11 cellular contexts compared by ENCODE assay signal in the genomic region with DNA sequence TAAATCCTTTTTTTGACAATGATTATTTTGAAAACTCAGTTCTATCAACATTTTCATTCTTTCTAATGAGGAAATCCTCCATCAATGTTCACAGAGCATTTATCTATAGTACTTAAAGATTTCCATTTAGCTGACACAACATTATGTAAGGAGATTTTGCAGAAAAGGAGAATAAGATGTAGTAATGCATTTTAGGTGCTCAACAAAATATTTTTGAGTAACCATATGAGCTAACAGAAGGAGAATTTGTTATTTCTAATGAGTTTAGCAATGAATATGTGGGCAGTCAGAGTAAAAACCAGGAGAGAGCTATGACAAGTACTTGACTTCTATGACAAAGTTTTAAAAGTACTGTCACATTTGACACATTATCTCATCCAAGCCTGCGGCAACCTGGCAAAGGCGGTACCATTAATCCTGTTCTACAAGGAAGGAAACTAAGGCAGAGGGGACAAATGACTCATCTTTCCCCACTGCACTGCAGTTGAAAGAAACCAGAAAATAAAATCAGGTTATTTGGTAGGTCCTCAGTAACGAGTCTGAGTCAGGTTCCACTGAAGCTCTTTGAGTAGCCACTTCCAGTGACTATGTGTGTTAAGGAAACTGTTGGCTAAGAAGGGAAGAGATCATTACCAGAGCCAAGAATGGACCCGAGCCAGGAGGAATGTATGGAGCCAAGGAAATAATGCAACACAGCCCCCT.
DNase-seq lines count a peak whose midpoint lies in the region; ATAC-seq and TF ChIP-seq lines count a peak whose summit lies in the region.
"Had no signal": no experiment of that assay in that cellular context is flagged by ENCODE, and none has a peak within 500 bp of the region (broad histone marks: within the 10 kb centered on the region; RNA-seq: fewer than 3 reads in every experiment).

No MANE protein-coding gene starts in this region.

- intact Hi-C loops in MCF 10A (cut with micrococcal nuclease): loop anchor here (10.0 kb wide), 1 partner anchor 731 kb away; no protein-coding TSS in a partner anchor
- intact Hi-C loops in mammary epithelial cell (cut with micrococcal nuclease): no loop called here
- intact Hi-C loops in thyroid gland (cut with DNase I): loop anchor here (10.0 kb wide), 1 partner anchor 71 kb away; no protein-coding TSS in a partner anchor

- H3K4me3 ChIP-seq in mammary epithelial cell (replicated peaks in 1 of 3; ENCODE audit: insufficient read depth in 1 of 3, low read depth in 2 of 3, low read length in 3 of 3) (no peak overlapping the region), thyroid gland (replicated peaks in 1 of 3) (no peak overlapping the region)

- 73% methylated on average over 4 of the region's 4 CpGs for WGBS in mammary epithelial cell (ENCODE audit: low coverage, missing lambda C conversion rate)
- 53 to 55% methylated on average over 4 of the region's 4 CpGs for WGBS in thyroid gland, 2 donors

- TF ChIP-seq CTCF in MCF 10A (IDR thresholded peaks at IDR 0.05; ENCODE audit: unreplicated experiment) (no peak), mammary epithelial cell (conservative IDR thresholded peaks at IDR 0.05 in 1 of 2, IDR thresholded peaks at IDR 0.05 in 1 of 2; ENCODE audit: extremely low read depth in 1 of 2, insufficient read depth in 1 of 2, low read depth in 1 of 2, low read length in 2 of 2) (no peak), thyroid gland (IDR thresholded peaks at IDR 0.05) (no peak)

- ATAC-seq in activated naive CD4-positive, alpha-beta T cell treated with anti-CD3 and anti-CD28 coated beads, Interleukin-2, amount 50 U/mL, for 72 hours: peak; percentile 81 to 91
- ATAC-seq in stimulated activated naive CD8-positive, alpha-beta T cell treated with anti-CD3 and anti-CD28 coated beads, Interleukin-15, amount 100 ng/mL, for 72 hours: peak; percentile 66

- H3K27ac Mint-ChIP-seq in MCF 10A (ENCODE audit: low read depth, unreplicated experiment): no peak overlapping the region
- H3K27ac Mint-ChIP-seq in activated naive CD4-positive, alpha-beta T cell treated with anti-CD3 and anti-CD28 coated beads, Interleukin-2, amount 50 U/mL, for 72 hours: peak overlapping the region; percentile 15 to 43
- no peak overlapping the region for H3K27ac Mint-ChIP-seq in stimulated activated naive CD8-positive, alpha-beta T cell treated with anti-CD3 and anti-CD28 coated beads, Interleukin-15, amount 100 ng/mL, for 72 hours
- H3K27ac Mint-ChIP-seq: B cell had no signal

- H3K4me1 ChIP-seq in mammary epithelial cell (ENCODE audit: insufficient read depth, low read length): peaks cover 2% of the 10 kb centered on the region
- H3K4me1 ChIP-seq in thyroid gland: peaks cover 20 to 41% of the 10 kb centered on the region in 2 donors

- no peaks in the 10 kb centered on the region for H3K27me3 ChIP-seq in mammary epithelial cell (ENCODE audit: insufficient read depth, low read length)
- H3K27me3 ChIP-seq in thyroid gland: no peaks in the 10 kb centered on the region

- H3K27ac ChIP-seq in mammary epithelial cell (ENCODE audit: insufficient read depth, low read depth, low read length) (no peak overlapping the region), thyroid gland (no peak overlapping the region)

- peaks cover 95% of the 10 kb centered on the region for H3K79me2 ChIP-seq in mammary epithelial cell (ENCODE audit: insufficient read depth, low read length)

- CTCF ChIA-PET in MCF 10A (lab: Yijun Ruan, JAX) (interaction anchor here (0.6 to 2.8 kb wide), 8 partner anchors 10 to 659 kb away, joined by 3 to 14 read pairs (median 4); no protein-coding TSS in a partner anchor), mammary epithelial cell (lab: Charles Lee; ENCODE audit: low non-redundant PET) (no interaction called here)

- H3K9me3 ChIP-seq in mammary epithelial cell (replicated peaks; ENCODE audit: insufficient read depth, low read length): no peaks in the 10 kb centered on the region
- H3K9me3 ChIP-seq in thyroid gland: no peaks in the 10 kb centered on the region

- POLR2A ChIA-PET in MCF 10A (lab: Yijun Ruan, JAX): interaction anchor here (0.6 kb wide), 1 partner anchor 24 kb away, joined by 5 read pairs; no protein-coding TSS in a partner anchor

- in situ Hi-C loops in mammary epithelial cell (cut with MboI; ENCODE audit: low sequenced_read_pairs in 2 of 2): no loop called here

- H4K20me1 ChIP-seq in mammary epithelial cell (ENCODE audit: insufficient read depth, low read length): no peaks in the 10 kb centered on the region

- peaks cover 51% of the 10 kb centered on the region for H3K4me1 Mint-ChIP-seq in MCF 10A (ENCODE audit: insufficient read depth, unreplicated experiment)
- H3K4me1 Mint-ChIP-seq in stimulated activated naive CD8-positive, alpha-beta T cell treated with anti-CD3 and anti-CD28 coated beads, Interleukin-15, amount 100 ng/mL, for 72 hours: peaks cover 92% of the 10 kb centered on the region

- no peaks in the 10 kb centered on the region for H3K9me3 Mint-ChIP-seq in MCF 10A (ENCODE audit: unreplicated experiment)
- H3K9me3 Mint-ChIP-seq in activated naive CD4-positive, alpha-beta T cell treated with anti-CD3 and anti-CD28 coated beads, Interleukin-2, amount 50 U/mL, for 72 hours: no peaks in the 10 kb centered on the region
- no peaks in the 10 kb centered on the region for H3K9me3 Mint-ChIP-seq in stimulated activated naive CD8-positive, alpha-beta T cell treated with anti-CD3 and anti-CD28 coated beads, Interleukin-15, amount 100 ng/mL, for 72 hours
- H3K9me3 Mint-ChIP-seq: neural crest cell had no signal

- no peak overlapping the region for H3K9ac ChIP-seq in mammary epithelial cell (ENCODE audit: insufficient read depth, low read length)

- peaks cover 6% of the 10 kb centered on the region for H3K36me3 Mint-ChIP-seq in MCF 10A (ENCODE audit: insufficient read depth, unreplicated experiment)
- peaks cover 0 to 8% of the 10 kb centered on the region in 2 donors for H3K36me3 Mint-ChIP-seq in activated naive CD4-positive, alpha-beta T cell treated with anti-CD3 and anti-CD28 coated beads, Interleukin-2, amount 50 U/mL, for 72 hours

- no peak for TF ChIP-seq POLR2A in thyroid gland (IDR thresholded peaks at IDR 0.05)

- H3K4me3 Mint-ChIP-seq in MCF 10A (ENCODE audit: unreplicated experiment): no peak overlapping the region
- peak overlapping the region in 1 of 2 donors; percentile 36 for H3K4me3 Mint-ChIP-seq in stimulated activated naive CD8-positive, alpha-beta T cell treated with anti-CD3 and anti-CD28 coated beads, Interleukin-15, amount 100 ng/mL, for 72 hours
- H3K4me3 Mint-ChIP-seq: B cell, neural crest cell had no signal

- DNase-seq in MCF 10A (ENCODE audit: unreplicated experiment) (peak; percentile 76), mammary epithelial cell (no peak), glomerular endothelial cell (ENCODE audit: extremely low read depth, low read depth, low spot score) (peak; percentile 57), thyroid gland (no peak), SK-N-DZ (ENCODE audit: low spot score) (no peak), amygdala (lab: John Stamatoyannopoulos, UW) (no peak)
- no peak for DNase-seq in activated naive CD4-positive, alpha-beta T cell treated with anti-CD3 and anti-CD28 coated beads, Interleukin-2, amount 50 U/mL, for 72 hours (ENCODE audit: low spot score in 2 of 2)
- peak in 1 of 2 donors; percentile 18 for DNase-seq in stimulated activated naive CD8-positive, alpha-beta T cell treated with anti-CD3 and anti-CD28 coated beads, Interleukin-15, amount 100 ng/mL, for 72 hours
- DNase-seq: T1000 had no signal

- H3K36me3 ChIP-seq in mammary epithelial cell (ENCODE audit: insufficient read depth, low read length) (no peaks in the 10 kb centered on the region), thyroid gland (no peaks in the 10 kb centered on the region)

- H3K4me2 ChIP-seq in mammary epithelial cell (ENCODE audit: insufficient read depth, low read depth, low read length): no peak overlapping the region

- BruUV-seq in MCF 10A (replicated peaks; lab: Mats Ljungman, UMichigan) (no TSS peak), mammary epithelial cell (replicated peaks; lab: Mats Ljungman, UMichigan) (no TSS peak)

- H3K27me3 Mint-ChIP-seq in MCF 10A (ENCODE audit: insufficient read depth, unreplicated experiment): no peaks in the 10 kb centered on the region
- H3K27me3 Mint-ChIP-seq in stimulated activated naive CD8-positive, alpha-beta T cell treated with anti-CD3 and anti-CD28 coated beads, Interleukin-15, amount 100 ng/mL, for 72 hours: no peaks in the 10 kb centered on the region
- H3K27me3 Mint-ChIP-seq: B cell had no signal

- H2AFZ ChIP-seq in mammary epithelial cell (ENCODE audit: low read depth, low read length): no peak overlapping the region

- dilution Hi-C loops in mammary epithelial cell (cut with HindIII; ENCODE audit: low sequenced_read_pairs): no loop called here

Comparison
In these comparisons a context has a peak if more than half of its experiments do, and no peak if none do; other contexts are left out.
1. DNase-seq: peak in MCF 10A (single experiment) and glomerular endothelial cell (single experiment); none in mammary epithelial cell (single experiment), activated naive CD4-positive, alpha-beta T cell treated with anti-CD3 and anti-CD28 coated beads, Interleukin-2, amount 50 U/mL, for 72 hours (0 of 2), thyroid gland (0 of 2), SK-N-DZ (single experiment) and amygdala (0 of 56).
2. H3K27ac Mint-ChIP-seq: peak in activated naive CD4-positive, alpha-beta T cell treated with anti-CD3 and anti-CD28 coated beads, Interleukin-2, amount 50 U/mL, for 72 hours (2 of 2); none in MCF 10A (single experiment) and stimulated activated naive CD8-positive, alpha-beta T cell treated with anti-CD3 and anti-CD28 coated beads, Interleukin-15, amount 100 ng/mL, for 72 hours (0 of 2).